In genomic region chr4:167775374-167775773, GRCh38 we compare ENCODE assay signal across 24 cellular contexts.
DNase-seq lines count a peak whose midpoint lies in the region; ATAC-seq, FAIRE-seq and TF ChIP-seq lines count a peak whose summit lies in the region.
"Had no signal": no experiment of that assay in that cellular context is flagged by ENCODE, and none has a peak within 500 bp of the region (broad histone marks: within the 10 kb centered on the region; RNA-seq: fewer than 3 reads in every experiment).

No MANE protein-coding gene starts in this region.

- no peak for TF ChIP-seq CTCF in astrocyte (IDR thresholded peaks at IDR 0.05; ENCODE audit: insufficient read depth, low read depth, low read length)

- no peak overlapping the region for H3K4me3 Mint-ChIP-seq in astrocyte (ENCODE audit: unreplicated experiment)
- H3K4me3 Mint-ChIP-seq: CD4-positive, CD25-positive, alpha-beta regulatory T cell had no signal

- H3K36me3 ChIP-seq in astrocyte (ENCODE audit: insufficient read depth, low read length): no peaks in the 10 kb centered on the region
- H3K36me3 ChIP-seq: HAP-1, Peyer's patch, SJSA1 had no signal

- peak; percentile 6 for DNase-seq in HT1080 (ENCODE audit: low read depth)
- peak; percentile 4 for DNase-seq in astrocyte (ENCODE audit: low read depth)
- peak; percentile 22 for DNase-seq in fibroblast of the conjunctiva (ENCODE audit: low read depth)
- no peak for DNase-seq in activated T-cell treated with anti-CD3 and anti-CD28 coated beads, Interleukin-2, amount 50 U/mL, for 48 hours
- no peak for DNase-seq in GM12892 (ENCODE audit: insufficient read length)
- DNase-seq in hippocampal formation (lab: John Stamatoyannopoulos, UW): no peak
- DNase-seq: CD4-positive, CD25-positive, alpha-beta regulatory T cell; COR-L47; DMS79; GM23248; KBM-7; NCI-H1105; NCI-H146; NCI-H2029; NCI-H226; NCI-H774; NK-92 treated with Interleukin-12 subunit alpha and Interleukin-12 subunit beta, amount 100 ng/mL, for 24 hours; Peyer's patch had no signal

- no peaks in the 10 kb centered on the region for H3K4me1 ChIP-seq in astrocyte (ENCODE audit: insufficient read depth, low read length)
- H3K4me1 ChIP-seq: HAP-1, Peyer's patch, SJSA1 had no signal

- no peaks in the 10 kb centered on the region for H3K9me3 ChIP-seq in astrocyte (ENCODE audit: insufficient read depth, low read depth, low read length)
- H3K9me3 ChIP-seq: HAP-1, Peyer's patch, SJSA1 had no signal

- H3K27me3 ChIP-seq in astrocyte (ENCODE audit: insufficient read depth, low read length): no peaks in the 10 kb centered on the region
- H3K27me3 ChIP-seq: Peyer's patch, SJSA1 had no signal

- H3K9ac ChIP-seq in astrocyte (ENCODE audit: low read length): no peak overlapping the region
- H3K9ac ChIP-seq: GM23248 had no signal

- H3K4me3 ChIP-seq in astrocyte (ENCODE audit: insufficient read depth, low read depth, low read length): no peak overlapping the region
- H3K4me3 ChIP-seq: GM12878, GM23248, HAP-1, Peyer's patch, SJSA1 had no signal

- FAIRE-seq in astrocyte (lab: Jason Lieb, UNC): no peak
- FAIRE-seq in GM12892 (lab: Jason Lieb, UNC): no peak
- FAIRE-seq: GM12878, HepG2 had no signal

- H4K20me1 ChIP-seq in astrocyte (ENCODE audit: insufficient read depth, low read length): no peaks in the 10 kb centered on the region

- no peaks in the 10 kb centered on the region for H3K79me2 ChIP-seq in astrocyte (ENCODE audit: insufficient read depth, low read length)

- ATAC-seq in HG02588 (IDR thresholded peaks at IDR 0.05; ENCODE audit: unreplicated experiment): no peak
- ATAC-seq: GM12878, HepG2, Right ventricle myocardium inferior had no signal

- H3K27ac Mint-ChIP-seq in astrocyte (ENCODE audit: unreplicated experiment): no peak overlapping the region
- H3K27ac Mint-ChIP-seq: CD4-positive, CD25-positive, alpha-beta regulatory T cell had no signal

- no peaks in the 10 kb centered on the region for H3K36me3 Mint-ChIP-seq in astrocyte (ENCODE audit: low read depth, unreplicated experiment)
- H3K36me3 Mint-ChIP-seq: CD4-positive, CD25-positive, alpha-beta regulatory T cell had no signal

- no peaks in the 10 kb centered on the region for H3K27me3 Mint-ChIP-seq in astrocyte (ENCODE audit: low read depth, unreplicated experiment)
- H3K27me3 Mint-ChIP-seq: CD4-positive, CD25-positive, alpha-beta regulatory T cell had no signal

- H3K27ac ChIP-seq in astrocyte (ENCODE audit: low read depth, low read length): no peak overlapping the region
- H3K27ac ChIP-seq: GM23248, Peyer's patch, SJSA1 had no signal

- H2AFZ ChIP-seq in astrocyte (ENCODE audit: low read depth, low read length): no peak overlapping the region
- H2AFZ ChIP-seq: GM23248 had no signal

- TF ChIP-seq POLR2A in GM12892 (IDR thresholded peaks at IDR 0.05; ENCODE audit: low read depth, low read length): no peak

- no peak overlapping the region for H3K4me2 ChIP-seq in astrocyte (ENCODE audit: low read length)

- peaks cover 3% of the 10 kb centered on the region for H3K9me3 Mint-ChIP-seq in astrocyte (ENCODE audit: unreplicated experiment)

- no peaks in the 10 kb centered on the region for H3K4me1 Mint-ChIP-seq in astrocyte (ENCODE audit: low read depth, unreplicated experiment)
- H3K4me1 Mint-ChIP-seq: CD4-positive, CD25-positive, alpha-beta regulatory T cell had no signal

Comparison
In these comparisons a context has a peak if more than half of its experiments do, and no peak if none do; other contexts are left out.
1. DNase-seq: peak in HT1080 (single experiment), astrocyte (single experiment) and fibroblast of the conjunctiva (single experiment); none in activated T-cell treated with anti-CD3 and anti-CD28 coated beads, Interleukin-2, amount 50 U/mL, for 48 hours (0 of 2), GM12892 (single experiment) and hippocampal formation (0 of 2).